Comparison of ENCODE assay signal across 1 cellular context in the genomic region with DNA sequence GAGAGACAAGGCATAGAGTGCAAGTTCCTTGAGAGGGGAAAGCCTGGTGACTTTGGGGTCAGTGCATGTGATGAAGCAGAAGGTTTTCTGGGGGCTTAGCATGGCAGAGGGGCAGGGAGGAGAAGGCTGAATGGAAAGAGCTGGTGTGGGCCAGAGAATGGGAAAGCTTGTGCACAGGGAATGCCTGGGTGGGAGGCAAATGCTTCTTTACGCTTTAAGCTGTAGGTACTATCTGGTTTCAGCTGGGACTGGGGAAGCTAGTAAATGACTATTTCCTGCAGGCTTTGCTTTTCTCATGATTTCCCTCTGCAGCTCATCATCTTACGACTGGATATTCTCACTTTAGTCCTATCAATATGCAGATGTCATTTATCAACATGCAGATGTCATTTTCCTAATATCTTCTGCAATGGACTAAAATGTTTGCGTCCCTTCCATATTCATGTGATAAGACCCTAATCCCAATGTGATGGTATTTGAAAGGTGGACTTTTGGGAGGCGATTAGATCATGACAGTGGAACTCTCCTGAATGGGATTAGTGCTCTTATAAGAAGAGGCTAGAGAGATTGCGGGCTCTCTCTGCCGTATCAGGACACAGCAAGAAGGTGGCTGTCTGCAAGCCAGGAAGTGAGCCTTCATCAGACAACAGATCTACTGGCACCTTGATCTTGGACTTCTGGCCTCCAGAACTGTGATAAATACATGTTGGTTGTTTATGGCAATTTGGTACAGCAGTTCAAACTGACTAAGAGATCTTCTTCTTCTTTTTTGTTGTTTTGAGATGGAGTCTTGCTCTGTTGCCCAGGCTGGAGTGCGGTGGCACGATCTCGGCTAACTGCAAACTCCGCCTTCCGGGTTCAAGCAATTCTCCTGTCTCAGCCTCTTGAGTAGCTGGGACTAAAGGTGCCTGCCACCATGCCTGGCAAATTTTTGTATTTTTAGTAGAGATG.
TF ChIP-seq lines count a peak whose summit lies in the region.

No MANE protein-coding gene starts in this region.

TF ChIP-seq in GM23338, 12 proteins besides CTCF, POLR2A, EP300 and RAD21 (continued from another document):
- TF ChIP-seq, protein P1, sequence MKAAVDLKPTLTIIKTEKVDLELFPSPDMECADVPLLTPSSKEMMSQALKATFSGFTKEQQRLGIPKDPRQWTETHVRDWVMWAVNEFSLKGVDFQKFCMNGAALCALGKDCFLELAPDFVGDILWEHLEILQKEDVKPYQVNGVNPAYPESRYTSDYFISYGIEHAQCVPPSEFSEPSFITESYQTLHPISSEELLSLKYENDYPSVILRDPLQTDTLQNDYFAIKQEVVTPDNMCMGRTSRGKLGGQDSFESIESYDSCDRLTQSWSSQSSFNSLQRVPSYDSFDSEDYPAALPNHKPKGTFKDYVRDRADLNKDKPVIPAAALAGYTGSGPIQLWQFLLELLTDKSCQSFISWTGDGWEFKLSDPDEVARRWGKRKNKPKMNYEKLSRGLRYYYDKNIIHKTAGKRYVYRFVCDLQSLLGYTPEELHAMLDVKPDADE (IDR thresholded peaks at IDR 0.05), result no peak
- TF ChIP-seq EZH2 (IDR thresholded peaks at IDR 0.05; ENCODE audit: low read depth, unreplicated experiment) (no peak), STAT1 (IDR thresholded peaks at IDR 0.05; ENCODE audit: unreplicated experiment) (no peak), EZH2phosphoT487 (IDR thresholded peaks at IDR 0.05; ENCODE audit: unreplicated experiment) (no peak), NANOG (IDR thresholded peaks at IDR 0.05; ENCODE audit: borderline replicate concordance) (no peak), ZNF331 (CRISPR knock-in tag; IDR thresholded peaks at IDR 0.05; ENCODE audit: low read depth) (no peak), POLR2AphosphoS5 (IDR thresholded peaks at IDR 0.05; ENCODE audit: low read depth) (no peak), JUNB (IDR thresholded peaks at IDR 0.05; ENCODE audit: unreplicated experiment) (no peak), ZNF114 (CRISPR knock-in tag; IDR thresholded peaks at IDR 0.05) (no peak)
- TF ChIP-seq, protein P2, sequence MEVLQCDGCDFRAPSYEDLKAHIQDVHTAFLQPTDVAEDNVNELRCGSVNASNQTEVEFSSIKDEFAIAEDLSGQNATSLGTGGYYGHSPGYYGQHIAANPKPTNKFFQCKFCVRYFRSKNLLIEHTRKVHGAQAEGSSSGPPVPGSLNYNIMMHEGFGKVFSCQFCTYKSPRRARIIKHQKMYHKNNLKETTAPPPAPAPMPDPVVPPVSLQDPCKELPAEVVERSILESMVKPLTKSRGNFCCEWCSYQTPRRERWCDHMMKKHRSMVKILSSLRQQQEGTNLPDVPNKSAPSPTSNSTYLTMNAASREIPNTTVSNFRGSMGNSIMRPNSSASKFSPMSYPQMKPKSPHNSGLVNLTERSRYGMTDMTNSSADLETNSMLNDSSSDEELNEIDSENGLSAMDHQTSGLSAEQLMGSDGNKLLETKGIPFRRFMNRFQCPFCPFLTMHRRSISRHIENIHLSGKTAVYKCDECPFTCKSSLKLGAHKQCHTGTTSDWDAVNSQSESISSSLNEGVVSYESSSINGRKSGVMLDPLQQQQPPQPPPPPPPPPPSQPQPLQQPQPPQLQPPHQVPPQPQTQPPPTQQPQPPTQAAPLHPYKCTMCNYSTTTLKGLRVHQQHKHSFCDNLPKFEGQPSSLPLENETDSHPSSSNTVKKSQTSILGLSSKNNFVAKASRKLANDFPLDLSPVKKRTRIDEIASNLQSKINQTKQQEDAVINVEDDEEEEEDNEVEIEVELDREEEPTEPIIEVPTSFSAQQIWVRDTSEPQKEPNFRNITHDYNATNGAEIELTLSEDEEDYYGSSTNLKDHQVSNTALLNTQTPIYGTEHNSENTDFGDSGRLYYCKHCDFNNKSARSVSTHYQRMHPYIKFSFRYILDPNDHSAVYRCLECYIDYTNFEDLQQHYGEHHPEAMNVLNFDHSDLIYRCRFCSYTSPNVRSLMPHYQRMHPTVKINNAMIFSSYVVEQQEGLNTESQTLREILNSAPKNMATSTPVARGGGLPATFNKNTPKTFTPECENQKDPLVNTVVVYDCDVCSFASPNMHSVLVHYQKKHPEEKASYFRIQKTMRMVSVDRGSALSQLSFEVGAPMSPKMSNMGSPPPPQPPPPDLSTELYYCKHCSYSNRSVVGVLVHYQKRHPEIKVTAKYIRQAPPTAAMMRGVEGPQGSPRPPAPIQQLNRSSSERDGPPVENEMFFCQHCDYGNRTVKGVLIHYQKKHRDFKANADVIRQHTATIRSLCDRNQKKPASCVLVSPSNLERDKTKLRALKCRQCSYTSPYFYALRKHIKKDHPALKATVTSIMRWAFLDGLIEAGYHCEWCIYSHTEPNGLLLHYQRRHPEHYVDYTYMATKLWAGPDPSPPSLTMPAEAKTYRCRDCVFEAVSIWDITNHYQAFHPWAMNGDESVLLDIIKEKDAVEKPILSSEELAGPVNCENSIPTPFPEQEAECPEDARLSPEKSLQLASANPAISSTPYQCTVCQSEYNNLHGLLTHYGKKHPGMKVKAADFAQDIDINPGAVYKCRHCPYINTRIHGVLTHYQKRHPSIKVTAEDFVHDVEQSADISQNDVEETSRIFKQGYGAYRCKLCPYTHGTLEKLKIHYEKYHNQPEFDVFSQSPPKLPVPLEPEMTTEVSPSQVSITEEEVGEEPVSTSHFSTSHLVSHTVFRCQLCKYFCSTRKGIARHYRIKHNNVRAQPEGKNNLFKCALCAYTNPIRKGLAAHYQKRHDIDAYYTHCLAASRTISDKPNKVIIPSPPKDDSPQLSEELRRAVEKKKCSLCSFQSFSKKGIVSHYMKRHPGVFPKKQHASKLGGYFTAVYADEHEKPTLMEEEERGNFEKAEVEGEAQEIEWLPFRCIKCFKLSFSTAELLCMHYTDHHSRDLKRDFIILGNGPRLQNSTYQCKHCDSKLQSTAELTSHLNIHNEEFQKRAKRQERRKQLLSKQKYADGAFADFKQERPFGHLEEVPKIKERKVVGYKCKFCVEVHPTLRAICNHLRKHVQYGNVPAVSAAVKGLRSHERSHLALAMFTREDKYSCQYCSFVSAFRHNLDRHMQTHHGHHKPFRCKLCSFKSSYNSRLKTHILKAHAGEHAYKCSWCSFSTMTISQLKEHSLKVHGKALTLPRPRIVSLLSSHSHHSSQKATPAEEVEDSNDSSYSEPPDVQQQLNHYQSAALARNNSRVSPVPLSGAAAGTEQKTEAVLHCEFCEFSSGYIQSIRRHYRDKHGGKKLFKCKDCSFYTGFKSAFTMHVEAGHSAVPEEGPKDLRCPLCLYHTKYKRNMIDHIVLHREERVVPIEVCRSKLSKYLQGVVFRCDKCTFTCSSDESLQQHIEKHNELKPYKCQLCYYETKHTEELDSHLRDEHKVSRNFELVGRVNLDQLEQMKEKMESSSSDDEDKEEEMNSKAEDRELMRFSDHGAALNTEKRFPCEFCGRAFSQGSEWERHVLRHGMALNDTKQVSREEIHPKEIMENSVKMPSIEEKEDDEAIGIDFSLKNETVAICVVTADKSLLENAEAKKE (CRISPR knock-in tag; IDR thresholded peaks at IDR 0.05), result no peak
- TF ChIP-seq, protein P3, sequence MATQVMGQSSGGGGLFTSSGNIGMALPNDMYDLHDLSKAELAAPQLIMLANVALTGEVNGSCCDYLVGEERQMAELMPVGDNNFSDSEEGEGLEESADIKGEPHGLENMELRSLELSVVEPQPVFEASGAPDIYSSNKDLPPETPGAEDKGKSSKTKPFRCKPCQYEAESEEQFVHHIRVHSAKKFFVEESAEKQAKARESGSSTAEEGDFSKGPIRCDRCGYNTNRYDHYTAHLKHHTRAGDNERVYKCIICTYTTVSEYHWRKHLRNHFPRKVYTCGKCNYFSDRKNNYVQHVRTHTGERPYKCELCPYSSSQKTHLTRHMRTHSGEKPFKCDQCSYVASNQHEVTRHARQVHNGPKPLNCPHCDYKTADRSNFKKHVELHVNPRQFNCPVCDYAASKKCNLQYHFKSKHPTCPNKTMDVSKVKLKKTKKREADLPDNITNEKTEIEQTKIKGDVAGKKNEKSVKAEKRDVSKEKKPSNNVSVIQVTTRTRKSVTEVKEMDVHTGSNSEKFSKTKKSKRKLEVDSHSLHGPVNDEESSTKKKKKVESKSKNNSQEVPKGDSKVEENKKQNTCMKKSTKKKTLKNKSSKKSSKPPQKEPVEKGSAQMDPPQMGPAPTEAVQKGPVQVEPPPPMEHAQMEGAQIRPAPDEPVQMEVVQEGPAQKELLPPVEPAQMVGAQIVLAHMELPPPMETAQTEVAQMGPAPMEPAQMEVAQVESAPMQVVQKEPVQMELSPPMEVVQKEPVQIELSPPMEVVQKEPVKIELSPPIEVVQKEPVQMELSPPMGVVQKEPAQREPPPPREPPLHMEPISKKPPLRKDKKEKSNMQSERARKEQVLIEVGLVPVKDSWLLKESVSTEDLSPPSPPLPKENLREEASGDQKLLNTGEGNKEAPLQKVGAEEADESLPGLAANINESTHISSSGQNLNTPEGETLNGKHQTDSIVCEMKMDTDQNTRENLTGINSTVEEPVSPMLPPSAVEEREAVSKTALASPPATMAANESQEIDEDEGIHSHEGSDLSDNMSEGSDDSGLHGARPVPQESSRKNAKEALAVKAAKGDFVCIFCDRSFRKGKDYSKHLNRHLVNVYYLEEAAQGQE (IDR thresholded peaks at IDR 0.05; ENCODE audit: unreplicated experiment), result no peak
